In the genomic region with DNA sequence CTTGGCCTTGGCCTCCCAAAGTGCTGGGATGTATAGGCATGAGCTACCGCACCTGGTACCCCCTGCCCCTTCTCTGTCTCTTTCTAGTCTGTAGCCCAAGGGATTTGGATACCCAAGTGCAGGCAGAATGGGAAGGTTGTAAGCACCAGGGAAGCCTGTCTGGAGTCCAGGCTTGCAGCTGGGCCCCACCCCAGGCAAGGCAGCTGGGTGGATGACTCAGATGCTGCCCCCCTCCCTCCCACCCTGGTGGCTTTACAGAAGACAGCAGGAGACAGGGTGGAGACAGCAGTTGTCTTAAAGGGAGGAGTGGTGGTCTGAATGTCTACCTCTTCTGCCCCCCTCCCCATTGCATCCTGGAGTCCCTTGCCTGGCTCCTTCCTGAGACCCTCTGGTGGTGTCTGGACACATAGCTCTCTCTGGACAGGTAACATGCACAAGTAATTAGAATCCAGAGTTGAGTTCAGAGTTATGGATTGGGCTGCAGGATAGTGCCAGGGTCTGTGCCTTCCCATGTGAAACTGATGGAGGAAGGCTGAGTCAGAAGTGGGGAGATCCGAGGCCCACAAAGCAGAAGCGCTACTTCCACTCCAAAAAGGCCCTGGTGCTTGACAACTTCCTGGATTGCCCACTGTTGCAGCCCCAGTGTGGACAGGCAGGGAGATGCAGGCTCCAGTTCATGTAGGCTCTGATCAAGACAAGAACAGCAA, we compare ENCODE assay signal across 8 cellular contexts. TPM values are rescaled to one million over a fixed set of nuclear protein-coding genes. Genes with fewer than 3 reads are reported as not detected.
A peak's percentile ranks its signal among the peaks of the same experiment; 100 is the strongest.
DNase-seq lines count a peak whose midpoint lies in the region; TF ChIP-seq lines count a peak whose summit lies in the region.

No MANE protein-coding gene starts in this region.

- H3K27ac ChIP-seq in esophagus squamous epithelium, result peak overlapping the region; percentile 91 to 99 (median 98)
- peak overlapping the region; percentile 73 for H3K27ac ChIP-seq in rectal smooth muscle tissue (ENCODE audit: low read depth, low read length)

- peaks cover 0 to 8% (median 0%) of the 10 kb centered on the region in 3 donors for H3K36me3 ChIP-seq in esophagus squamous epithelium
- peaks cover 3% of the 10 kb centered on the region for H3K36me3 ChIP-seq in rectal smooth muscle tissue (ENCODE audit: control insufficient read depth, insufficient read depth, low read length)

- H3K27me3 Mint-ChIP-seq in T-helper 2 cell treated with Interferon-gamma antibody and Interleukin-4, amounts not matched to agents 5 μg/mL and 100 μg/mL, for 36 hours (ENCODE audit: low read depth), result no peaks in the 10 kb centered on the region

- no peak overlapping the region for H3K4me3 Mint-ChIP-seq in T-helper 2 cell treated with Interferon-gamma antibody and Interleukin-4, amounts not matched to agents 5 μg/mL and 100 μg/mL, for 36 hours

- no peaks in the 10 kb centered on the region for H3K27me3 ChIP-seq in esophagus squamous epithelium
- peaks cover 2% of the 10 kb centered on the region for H3K27me3 ChIP-seq in rectal smooth muscle tissue (ENCODE audit: control insufficient read depth, insufficient read depth, low read length)

- peaks cover 8% of the 10 kb centered on the region for H3K36me3 Mint-ChIP-seq in T-helper 2 cell treated with Interferon-gamma antibody and Interleukin-4, amounts not matched to agents 5 μg/mL and 100 μg/mL, for 36 hours (ENCODE audit: low read depth)

- no peaks in the 10 kb centered on the region for H3K9me3 Mint-ChIP-seq in T-helper 2 cell treated with Interferon-gamma antibody and Interleukin-4, amounts not matched to agents 5 μg/mL and 100 μg/mL, for 36 hours

- intact Hi-C loops in esophagus squamous epithelium (cut with DNase I), result no loop called here

- H3K4me1 ChIP-seq in esophagus squamous epithelium (peaks cover 67 to 86% (median 79%) of the 10 kb centered on the region in 3 donors), rectal smooth muscle tissue (ENCODE audit: control insufficient read depth, insufficient read depth, low read length) (peaks cover 54% of the 10 kb centered on the region)

- H3K27ac Mint-ChIP-seq in T-helper 2 cell treated with Interferon-gamma antibody and Interleukin-4, amounts not matched to agents 5 μg/mL and 100 μg/mL, for 36 hours, result peak overlapping the region; percentile 31

- H3K4me3 ChIP-seq in esophagus squamous epithelium (peak overlapping the region in 3 of 4 donors; percentile 91 to 93 (median 91)), rectal smooth muscle tissue (ENCODE audit: low read length) (peak overlapping the region; percentile 51)

- H3K9ac ChIP-seq in rectal smooth muscle tissue (ENCODE audit: low read length), result peak overlapping the region; percentile 37

- 6 to 33% methylated on average over 2 to 3 of the region's 3 CpGs for WGBS in esophagus squamous epithelium, 2 donors

- TF ChIP-seq CTCF in esophagus squamous epithelium (IDR thresholded peaks at IDR 0.05), result no peak

- peaks cover 57% of the 10 kb centered on the region for H3K4me1 Mint-ChIP-seq in T-helper 2 cell treated with Interferon-gamma antibody and Interleukin-4, amounts not matched to agents 5 μg/mL and 100 μg/mL, for 36 hours (ENCODE audit: low read depth)

- DNase-seq in NCI-H2171 treated with DMSO at 0.1 percent for 48 hours (lab: John Stamatoyannopoulos, UW), result peak; percentile 56
- no peak for DNase-seq in NCI-H2171 (lab: John Stamatoyannopoulos, UW)
- DNase-seq in T-helper 2 cell treated with Interferon-gamma antibody and Interleukin-4, amounts not matched to agents 5 μg/mL and 100 μg/mL, for 36 hours (ENCODE audit: low spot score), result no peak
- DNase-seq in esophagus squamous epithelium (lab: John Stamatoyannopoulos, UW), result no peak
- no peak for DNase-seq in epidermal melanocyte (ENCODE audit: insufficient read length, low spot score)
- DNase-seq in inferior parietal cortex (ENCODE audit: extremely low spot score), result no peak
- no peak for DNase-seq in ureter (ENCODE audit: low spot score)

- no peaks in the 10 kb centered on the region for H3K9me3 ChIP-seq in esophagus squamous epithelium

- TF ChIP-seq POLR2A in esophagus squamous epithelium (IDR thresholded peaks at IDR 0.05), result peak in 1 of 4 donors; percentile 29

RNA-seq across cellular contexts. Expression of gene LMNA, which starts 5.1 kb away (rescaled TPM):
- total RNA-seq in esophagus squamous epithelium (100 to 1,000 TPM; 322 to 480 (median 403) TPM), ureter (444 TPM)

RNA-seq across cellular contexts. Expression of gene SEMA4A, which starts 33.7 kb away (rescaled TPM):
- total RNA-seq in esophagus squamous epithelium (10 to 100 TPM; 21.4 to 36.6 (median 23.1) TPM), ureter (49.3 TPM)

RNA-seq across cellular contexts. Expression of gene MEX3A, which starts 37.4 kb away (rescaled TPM):
- total RNA-seq in esophagus squamous epithelium (1 to 10 TPM in 1 of 4 donors, under 1 TPM in 3; 0.15 to 1.4 (median 0.65) TPM), ureter (1.2 TPM)

RNA-seq across cellular contexts. Expression of gene RAB25, which starts 58.7 kb away (rescaled TPM):
- 100 to 1,000 TPM; 190 to 482 (median 272) TPM for total RNA-seq in esophagus squamous epithelium
- total RNA-seq in ureter, result 182 TPM
